28 cellular contexts compared by ENCODE assay signal in genomic region chr2:15695582-15696330, GRCh38.
"Had no signal": no experiment of that assay in that cellular context is flagged by ENCODE, and none has a peak within 500 bp of the region (broad histone marks: within the 10 kb centered on the region; RNA-seq: fewer than 3 reads in every experiment).

No MANE protein-coding gene starts in this region.

- H3K4me1 ChIP-seq: parathyroid adenoma, psoas muscle, right lobe of liver, sigmoid colon, suprapubic skin, testis, tibial artery, upper lobe of right lung, uterus had no signal

- H3K79me2 ChIP-seq: parathyroid adenoma had no signal

- H3K36me3 ChIP-seq: ovary, right lobe of liver, sigmoid colon, suprapubic skin, tibial artery, transverse colon, upper lobe of right lung, uterus had no signal

- H3K4me1 Mint-ChIP-seq: naive thymus-derived CD4-positive, alpha-beta T cell; natural killer cell; stimulated activated memory B cell treated with anti-CD40 and anti-IgM and Interleukin-4, amounts not matched to agents 10 μg/mL and 1 μg/mL and 100 μg/mL, for 72 hours had no signal

- H3K4me3 Mint-ChIP-seq: naive thymus-derived CD4-positive, alpha-beta T cell; natural killer cell; nephron; stimulated activated memory B cell treated with anti-CD40 and anti-IgM and Interleukin-4, amounts not matched to agents 10 μg/mL and 1 μg/mL and 100 μg/mL, for 72 hours; stimulated activated naive CD8-positive, alpha-beta T cell treated with anti-CD3 and anti-CD28 coated beads, Interleukin-15, Interleukin-2, amounts not matched to agents 100 ng/mL and 50 ng/mL, for 24 hours; type B pancreatic cell had no signal

- H3K36me3 Mint-ChIP-seq: naive thymus-derived CD4-positive, alpha-beta T cell; natural killer cell; stimulated activated memory B cell treated with anti-CD40 and anti-IgM and Interleukin-4, amounts not matched to agents 10 μg/mL and 1 μg/mL and 100 μg/mL, for 72 hours; type B pancreatic cell had no signal

- ATAC-seq: naive thymus-derived CD4-positive, alpha-beta T cell; natural killer cell; psoas muscle; right cardiac atrium; right lobe of liver; stimulated activated memory B cell treated with anti-CD40 and anti-IgM and Interleukin-4, amounts not matched to agents 10 μg/mL and 1 μg/mL and 100 μg/mL, for 72 hours; upper lobe of right lung had no signal

- H2AFZ ChIP-seq: parathyroid adenoma had no signal

- H3K27ac ChIP-seq: ovary, parathyroid adenoma, psoas muscle, right lobe of liver, sigmoid colon, suprapubic skin, testis, tibial artery, transverse colon, upper lobe of right lung, uterus had no signal

- H3K9me3 Mint-ChIP-seq: natural killer cell; nephron; stimulated activated naive CD8-positive, alpha-beta T cell treated with anti-CD3 and anti-CD28 coated beads, Interleukin-15, Interleukin-2, amounts not matched to agents 100 ng/mL and 50 ng/mL, for 24 hours had no signal

- H3K9me3 ChIP-seq: ovary, psoas muscle, right lobe of liver, sigmoid colon, suprapubic skin, testis, tibial artery, transverse colon, upper lobe of right lung, uterus had no signal

- H3K4me3 ChIP-seq: ovary, psoas muscle, right lobe of liver, sigmoid colon, suprapubic skin, testis, tibial artery, transverse colon, upper lobe of right lung, uterus had no signal

- H3K27ac Mint-ChIP-seq: naive thymus-derived CD4-positive, alpha-beta T cell; natural killer cell; progenitor cell of endocrine pancreas; stimulated activated memory B cell treated with anti-CD40 and anti-IgM and Interleukin-4, amounts not matched to agents 10 μg/mL and 1 μg/mL and 100 μg/mL, for 72 hours; stimulated activated naive CD8-positive, alpha-beta T cell treated with anti-CD3 and anti-CD28 coated beads, Interleukin-15, Interleukin-2, amounts not matched to agents 100 ng/mL and 50 ng/mL, for 24 hours; type B pancreatic cell had no signal

- H3K9ac ChIP-seq: parathyroid adenoma had no signal

- H3K27me3 ChIP-seq: ovary, right lobe of liver, sigmoid colon, suprapubic skin, testis, tibial artery, transverse colon, upper lobe of right lung, uterus had no signal

- DNase-seq: naive thymus-derived CD4-positive, alpha-beta T cell; natural killer cell; occipital lobe; ovary; posterior cingulate gyrus; psoas muscle; right cardiac atrium; right lobe of liver; sigmoid colon; small intestine; stimulated activated CD4-positive, alpha-beta T cell treated with anti-CD3 and anti-CD28 coated beads, Interleukin-15, amount 100 ng/mL, for 24 hours; stimulated activated CD4-positive, alpha-beta T cell treated with anti-CD3 and anti-CD28 coated beads, Interleukin-2, amount 100 ng/mL, for 24 hours; stimulated activated CD4-positive, alpha-beta T cell treated with anti-CD3 and anti-CD28 coated beads, Interleukin-2, amount 100 ng/mL, for 48 hours; stimulated activated CD4-positive, alpha-beta T cell treated with anti-CD3 and anti-CD28 coated beads, Interleukin-4, amount 100 ng/mL, for 24 hours; stimulated activated naive CD4-positive, alpha-beta T cell; substantia nigra; testis; tibial artery; transverse colon; upper lobe of right lung; uterus had no signal

- H3K27me3 Mint-ChIP-seq: stimulated activated naive CD8-positive, alpha-beta T cell treated with anti-CD3 and anti-CD28 coated beads, Interleukin-15, Interleukin-2, amounts not matched to agents 100 ng/mL and 50 ng/mL, for 24 hours; type B pancreatic cell had no signal
